In genomic region chr1:27009601-27010197, GRCh38 we compare ENCODE assay signal across 12 cellular contexts. TPM values are rescaled to one million over a fixed set of nuclear protein-coding genes. Genes with fewer than 3 reads are reported as not detected.
A peak's percentile ranks its signal among the peaks of the same experiment; 100 is the strongest.
DNase-seq lines count a peak whose midpoint lies in the region; ATAC-seq and TF ChIP-seq lines count a peak whose summit lies in the region.
"Had no signal": no experiment of that assay in that cellular context is flagged by ENCODE, and none has a peak within 500 bp of the region (broad histone marks: within the 10 kb centered on the region; RNA-seq: fewer than 3 reads in every experiment).

No MANE protein-coding gene starts in this region.

- peaks cover 7% of the 10 kb centered on the region for H3F3A ChIP-seq in PC-3 (ENCODE audit: low read length, unreplicated experiment)

- H3K4me2 ChIP-seq in PC-3 (ENCODE audit: low read length) (peak overlapping the region; percentile 87), parathyroid adenoma (ENCODE audit: low read length) (peak overlapping the region; percentile 0)

- H4K20me1 ChIP-seq in PC-3 (ENCODE audit: low read length) = no peaks in the 10 kb centered on the region

- BruUV-seq in PC-3 (replicated peaks; lab: Mats Ljungman, UMichigan) = no TSS peak

- TF ChIP-seq CTCF in PC-3 (conservative IDR thresholded peaks at IDR 0.05; ENCODE audit: low read depth, low read length) = no peak
- peak in 2 of 9 donors; percentile 27 to 31 for TF ChIP-seq CTCF in heart right ventricle (IDR thresholded peaks at IDR 0.05)
- no peak for TF ChIP-seq CTCF in parathyroid adenoma (IDR thresholded peaks at IDR 0.05)

- CTCF ChIA-PET in PC-3 (lab: Charles Lee) = interaction anchor here (0.5 to 0.8 kb wide), 2 partner anchors 35 to 317 kb away, joined by 3 read pairs; no protein-coding TSS in a partner anchor

- H3K9me2 ChIP-seq in PC-3 (replicated peaks; ENCODE audit: low read length) = no peaks in the 10 kb centered on the region

- H3K4me1 ChIP-seq in PC-3 (ENCODE audit: insufficient read depth, low read length) = peaks cover 64% of the 10 kb centered on the region
- peaks cover 9 to 66% (median 30%) of the 10 kb centered on the region in 9 donors for H3K4me1 ChIP-seq in heart right ventricle
- H3K4me1 ChIP-seq in parathyroid adenoma = peaks cover 14% of the 10 kb centered on the region

- H3K36me3 ChIP-seq in PC-3 (ENCODE audit: low read depth, low read length) (0 out of 2 replicates have a peak, but pooled peaks cover 4% of the 10 kb centered on the region), heart right ventricle (peaks cover 0 to 15% (median 0%) of the 10 kb centered on the region in 9 donors), parathyroid adenoma (ENCODE audit: control insufficient read depth, insufficient read depth, low read length) (no peaks in the 10 kb centered on the region)

- intact Hi-C loops in PC-3 (cut with micrococcal nuclease) = loop anchor here (5.0 kb wide), 1 partner anchor 42 kb away; no protein-coding TSS in a partner anchor
- intact Hi-C loops in heart right ventricle (cut with DNase I) = no loop called here

- POLR2A ChIA-PET in PC-3 (lab: Charles Lee; ENCODE audit: unreplicated experiment) = no interaction called here

- H3K4me3 ChIP-seq in PC-3 (ENCODE audit: low read length) (peak overlapping the region; percentile 60; the same call in 1 of the 2 replicates), heart right ventricle (peak overlapping the region in 1 of 10 donors; percentile 45), parathyroid adenoma (ENCODE audit: low read depth, low read length) (no peak overlapping the region)

- ATAC-seq in PC-3 (peak; percentile 37), heart right ventricle (peak in 6 of 8 donors; percentile 4 to 45 (median 37)), HG03460 (IDR thresholded peaks at IDR 0.05; ENCODE audit: unreplicated experiment) (no peak), GM18867 (IDR thresholded peaks at IDR 0.05; ENCODE audit: unreplicated experiment) (no peak), GM21423 (IDR thresholded peaks at IDR 0.05; ENCODE audit: unreplicated experiment) (no peak)

- peaks cover 20% of the 10 kb centered on the region for H3K79me2 ChIP-seq in PC-3 (ENCODE audit: low read length)
- no peaks in the 10 kb centered on the region for H3K79me2 ChIP-seq in parathyroid adenoma

- H3K27ac ChIP-seq in PC-3 (ENCODE audit: low read length) (peak overlapping the region; percentile 90), heart right ventricle (peak overlapping the region; percentile 8 to 84 (median 72)), parathyroid adenoma (peak overlapping the region; percentile 90)

- H3K27me3 ChIP-seq in PC-3 (ENCODE audit: low read length) (no peaks in the 10 kb centered on the region), heart right ventricle (peaks cover 0 to 11% (median 0%) of the 10 kb centered on the region in 7 donors), parathyroid adenoma (ENCODE audit: control insufficient read depth, insufficient read depth, low read length) (no peaks in the 10 kb centered on the region)

- 52 to 57% methylated on average over 6 of the region's 6 CpGs for WGBS in heart right ventricle, 2 donors

- H3K9me3 ChIP-seq in PC-3 (ENCODE audit: low read length) (no peaks in the 10 kb centered on the region), heart right ventricle (no peaks in the 10 kb centered on the region), parathyroid adenoma (ENCODE audit: control insufficient read depth, low read length) (no peaks in the 10 kb centered on the region)

- H3K9ac ChIP-seq in PC-3 (ENCODE audit: low read length) (peak overlapping the region; percentile 62), parathyroid adenoma (no peak overlapping the region)

- DNase-seq in DMS 273 (lab: John Stamatoyannopoulos, UW; ENCODE audit: unreplicated experiment) = peak; percentile 84
- peak; percentile 95 for DNase-seq in PC-3
- DNase-seq in heart right ventricle = peak; percentile 31 to 50
- DNase-seq in superior temporal gyrus (ENCODE audit: extremely low spot score) = no peak
- DNase-seq: hypothalamus; NCI-H1417; SHP77 treated with DMSO at 0.1 percent for 48 hours; stimulated activated CD8-positive, alpha-beta memory T cell treated with anti-CD3 and anti-CD28 coated beads, Interleukin-4, amount 100 ng/mL, for 48 hours had no signal

- H2AFZ ChIP-seq in PC-3 (ENCODE audit: low read length) (no peak overlapping the region), parathyroid adenoma (no peak overlapping the region)

RNA-seq across cellular contexts. Expression of gene TENT5B, which starts 3.0 kb away (rescaled TPM):
- total RNA-seq in PC-3 (2014; rRNA removed) (20.0 and 21.4 TPM in 2 replicates), heart right ventricle (10 to 100 TPM; 10.9 to 49.3 (median 23.9) TPM)
- 10 to 100 TPM; 17.7 to 64.7 TPM for polyA plus RNA-seq in heart right ventricle

RNA-seq across cellular contexts. Expression of gene TRNP1, which starts 16.2 kb away (rescaled TPM):
- total RNA-seq in PC-3 (2014; rRNA removed) (108 and 109 TPM in 2 replicates), heart right ventricle (10 to 100 TPM; 11.9 to 32.5 (median 22.3) TPM)
- polyA plus RNA-seq in heart right ventricle = 10 to 100 TPM; 17.7 to 48.6 TPM

RNA-seq across cellular contexts. Expression of gene KDF1, which starts 49.4 kb away (rescaled TPM):
- total RNA-seq in PC-3 (2014; rRNA removed) (21.7 and 22.9 TPM in 2 replicates), heart right ventricle (under 1 TPM in 4 of 10 donors, not detected in 6; 0.21 to 0.26 (median 0.24) TPM)
- under 1 TPM in 1 of 2 donors, not detected in 1; 0.15 TPM for polyA plus RNA-seq in heart right ventricle

Comparison
In these comparisons a context has a peak if more than half of its experiments do, and no peak if none do; other contexts are left out.
1. ATAC-seq: peak in PC-3 (single experiment) and heart right ventricle (6 of 8); none in HG03460 (single experiment), GM18867 (single experiment) and GM21423 (single experiment).
2. RNA of gene KDF1, which starts 49.4 kb away (total RNA-seq): 21.7 to 22.9 TPM in PC-3; 0.21 to 0.26 TPM in heart right ventricle; every median in the first group is over 10 times any median in the second.
3. Peak in every context shown above with its lines, with median percentiles within 50 percentile points of each other: H3K27ac ChIP-seq.